ENCODE assay signal across 14 cellular contexts in genomic region chr5:173886157-173886556, GRCh38. TPM values are rescaled to one million over a fixed set of nuclear protein-coding genes. Genes with fewer than 3 reads are reported as not detected.
DNase-seq lines count a peak whose midpoint lies in the region; ATAC-seq, FAIRE-seq and TF ChIP-seq lines count a peak whose summit lies in the region.
"Had no signal": no experiment of that assay in that cellular context is flagged by ENCODE, and none has a peak within 500 bp of the region (broad histone marks: within the 10 kb centered on the region; RNA-seq: fewer than 3 reads in every experiment).

No MANE protein-coding gene starts in this region.

- H3K4me1 Mint-ChIP-seq in immature natural killer cell, result peaks cover 67 to 77% of the 10 kb centered on the region in 2 donors
- H3K4me1 Mint-ChIP-seq in stimulated activated memory B cell treated with anti-CD40 and anti-IgM and Interleukin-4, amounts not matched to agents 10 μg/mL and 1 μg/mL and 100 μg/mL, for 72 hours, result peaks cover 64% of the 10 kb centered on the region

- TF ChIP-seq POLR2A in GM12891 (IDR thresholded peaks at IDR 0.05; ENCODE audit: low read depth, low read length), result no peak
- TF ChIP-seq POLR2A in Peyer's patch (IDR thresholded peaks at IDR 0.05), result no peak

- H3K27me3 Mint-ChIP-seq in immature natural killer cell (ENCODE audit: low read depth in 3 of 3), result peaks cover 0 to 4% (median 0%) of the 10 kb centered on the region in 3 donors
- no peaks in the 10 kb centered on the region for H3K27me3 Mint-ChIP-seq in stimulated activated memory B cell treated with anti-CD40 and anti-IgM and Interleukin-4, amounts not matched to agents 10 μg/mL and 1 μg/mL and 100 μg/mL, for 72 hours

- H3K27ac Mint-ChIP-seq in immature natural killer cell, result peak overlapping the region; percentile 33 to 81 (median 52)
- H3K27ac Mint-ChIP-seq in stimulated activated memory B cell treated with anti-CD40 and anti-IgM and Interleukin-4, amounts not matched to agents 10 μg/mL and 1 μg/mL and 100 μg/mL, for 72 hours, result peak overlapping the region; percentile 97

- H3K27ac ChIP-seq in Peyer's patch, result peak overlapping the region; percentile 13 to 82 (median 42)
- H3K27ac ChIP-seq: esophagus muscularis mucosa, SJSA1 had no signal

- H3K4me3 Mint-ChIP-seq in immature natural killer cell, result peak overlapping the region; percentile 22 to 77 (median 67)
- no peak overlapping the region for H3K4me3 Mint-ChIP-seq in stimulated activated memory B cell treated with anti-CD40 and anti-IgM and Interleukin-4, amounts not matched to agents 10 μg/mL and 1 μg/mL and 100 μg/mL, for 72 hours

- DNase-seq in GM12891 (ENCODE audit: insufficient read length, low spot score), result no peak
- DNase-seq in Peyer's patch, result no peak
- DNase-seq in immature natural killer cell, result no peak
- DNase-seq in NCI-H2107 (lab: John Stamatoyannopoulos, UW), result no peak
- no peak for DNase-seq in GM20000 (ENCODE audit: low spot score)
- no peak for DNase-seq in NCI-H524 treated with DMSO at 0.1 percent for 48 hours (lab: John Stamatoyannopoulos, UW)
- DNase-seq: activated T-cell treated with anti-CD3 and anti-CD28 coated beads, Interleukin-2, amount 50 U/mL, for 48 hours; NCI-H1048; NCI-H526 had no signal

- H3K36me3 Mint-ChIP-seq in immature natural killer cell, result peaks cover 0 to 3% (median 0%) of the 10 kb centered on the region in 3 donors
- peaks cover 17% of the 10 kb centered on the region for H3K36me3 Mint-ChIP-seq in stimulated activated memory B cell treated with anti-CD40 and anti-IgM and Interleukin-4, amounts not matched to agents 10 μg/mL and 1 μg/mL and 100 μg/mL, for 72 hours

- H3K36me3 ChIP-seq in Peyer's patch, result no peaks in the 10 kb centered on the region

- no peaks in the 10 kb centered on the region for H3K9me3 ChIP-seq in Peyer's patch
- H3K9me3 ChIP-seq: esophagus muscularis mucosa, SJSA1 had no signal

- FAIRE-seq in GM12891 (lab: Jason Lieb, UNC), result peak; percentile 45
- FAIRE-seq: bronchial epithelial cell had no signal

- no peak for ATAC-seq in stimulated activated memory B cell treated with anti-CD40 and anti-IgM and Interleukin-4, amounts not matched to agents 10 μg/mL and 1 μg/mL and 100 μg/mL, for 72 hours
- ATAC-seq: activated CD4-positive, CD25-positive, alpha-beta regulatory T cell treated with anti-CD3 and anti-CD28 coated beads, Interleukin-2, amount 50 U/mL, for 24 hours had no signal

- no peak overlapping the region for H3K4me3 ChIP-seq in Peyer's patch
- H3K4me3 ChIP-seq: esophagus muscularis mucosa, SJSA1 had no signal

- no peaks in the 10 kb centered on the region for H3K27me3 ChIP-seq in Peyer's patch
- H3K27me3 ChIP-seq: esophagus muscularis mucosa, SJSA1 had no signal

- peaks cover 0 to 35% (median 6%) of the 10 kb centered on the region in 4 donors for H3K4me1 ChIP-seq in Peyer's patch

- no peaks in the 10 kb centered on the region for H3K9me3 Mint-ChIP-seq in immature natural killer cell
- H3K9me3 Mint-ChIP-seq in stimulated activated memory B cell treated with anti-CD40 and anti-IgM and Interleukin-4, amounts not matched to agents 10 μg/mL and 1 μg/mL and 100 μg/mL, for 72 hours, result no peaks in the 10 kb centered on the region

- TF ChIP-seq CTCF in Peyer's patch (IDR thresholded peaks at IDR 0.05), result peak in 1 of 6 experiments; percentile 3
- TF ChIP-seq CTCF in GM20000 (IDR thresholded peaks at IDR 0.05; ENCODE audit: extremely low read depth, missing control alignments), result no peak

TF ChIP-seq in GM12891, 5 proteins besides CTCF, POLR2A, EP300 and RAD21:
- TF ChIP-seq POU2F2 (IDR thresholded peaks at IDR 0.05; ENCODE audit: low read depth, low read length), result no peak
- no peak for TF ChIP-seq POLR2AphosphoS5 (IDR thresholded peaks at IDR 0.05; ENCODE audit: low read depth, low read length)
- no peak for TF ChIP-seq PAX5 (IDR thresholded peaks at IDR 0.05; ENCODE audit: insufficient read depth, low read length, severe bottlenecking)
- TF ChIP-seq SPI1 (IDR thresholded peaks at IDR 0.05; ENCODE audit: low read depth, low read length), result no peak
- no peak for TF ChIP-seq TAF1 (IDR thresholded peaks at IDR 0.05; ENCODE audit: low read depth, low read length)

RNA-seq across cellular contexts. Expression of gene CPEB4, which starts 2.0 kb away (rescaled TPM):
- 15.2 TPM for polyA plus RNA-seq in GM12891 (2012; ENCODE audit: low read depth, missing spikeins)
- 10 to 100 TPM; 29.7 to 67.0 (median 57.6) TPM for total RNA-seq in Peyer's patch
- polyA plus RNA-seq in immature natural killer cell, result 1 to 10 TPM in 2 of 3 donors, under 1 TPM in 1; 0.51 to 5.9 (median 3.0) TPM
